ENCODE assay signal across 29 cellular contexts in the genomic region with DNA sequence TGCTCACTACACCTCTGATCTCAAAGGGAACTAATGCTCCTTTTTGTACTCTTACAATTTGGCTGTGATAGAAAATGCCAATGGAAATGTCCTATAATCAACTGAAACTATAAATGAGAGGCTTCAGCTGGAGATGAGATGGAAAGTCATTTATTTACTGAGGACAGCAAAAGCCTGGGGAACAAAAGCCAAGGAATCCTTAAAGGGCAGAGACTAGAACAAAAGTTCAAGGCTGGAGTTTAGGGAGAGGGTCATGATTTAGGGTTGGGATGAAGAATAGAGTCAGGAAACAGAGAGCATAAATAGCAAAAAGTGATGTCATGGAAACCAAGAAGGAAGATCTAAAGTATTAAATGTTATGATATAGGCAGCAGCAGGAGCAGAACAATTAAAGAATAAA.
"Had no signal": no experiment of that assay in that cellular context is flagged by ENCODE, and none has a peak within 500 bp of the region (broad histone marks: within the 10 kb centered on the region; RNA-seq: fewer than 3 reads in every experiment).

No MANE protein-coding gene starts in this region.

- H3K27me3 Mint-ChIP-seq: dendritic cell treated with granulocyte-macrophage colony-stimulating factor and Interleukin-4, amounts not matched to agents 40 ng/mL and 50 ng/mL, for 4 days; effector memory CD8-positive, alpha-beta T cell had no signal

- H3K4me1 ChIP-seq: colonic mucosa, esophagus squamous epithelium, foreskin keratinocyte, gastrocnemius medialis had no signal

- H3K9me3 Mint-ChIP-seq: dendritic cell treated with granulocyte-macrophage colony-stimulating factor and Interleukin-4, amounts not matched to agents 40 ng/mL and 50 ng/mL, for 4 days; endodermal cell had no signal

- H3K27me3 ChIP-seq: colonic mucosa, dorsolateral prefrontal cortex, esophagus muscularis mucosa, esophagus squamous epithelium, foreskin keratinocyte, gastrocnemius medialis, gastroesophageal sphincter, heart left ventricle, heart right ventricle had no signal

- FAIRE-seq: colon, endometrium, endothelial cell of umbilical vein, frontal cortex had no signal

- H3K36me3 ChIP-seq: colonic mucosa, esophagus muscularis mucosa, esophagus squamous epithelium, gastrocnemius medialis, gastroesophageal sphincter, heart left ventricle, heart right ventricle had no signal

- H3K9me3 ChIP-seq: colonic mucosa, esophagus muscularis mucosa, esophagus squamous epithelium, gastrocnemius medialis, gastroesophageal sphincter, heart left ventricle, heart right ventricle had no signal

- ATAC-seq: effector memory CD8-positive, alpha-beta T cell; esophagus mucosa; foreskin keratinocyte; gastrocnemius medialis; gastroesophageal sphincter; heart left ventricle; heart right ventricle had no signal

- H3K4me3 Mint-ChIP-seq: dendritic cell treated with granulocyte-macrophage colony-stimulating factor and Interleukin-4, amounts not matched to agents 40 ng/mL and 50 ng/mL, for 4 days; effector memory CD8-positive, alpha-beta T cell; endodermal cell had no signal

- H3K27ac ChIP-seq: colonic mucosa, dorsolateral prefrontal cortex, epithelial cell of prostate, esophagus muscularis mucosa, esophagus squamous epithelium, foreskin keratinocyte, gastrocnemius medialis, gastroesophageal sphincter had no signal

- DNase-seq: colonic mucosa; cortex of kidney; dermis blood vessel endothelial cell; dorsolateral prefrontal cortex; effector CD4-positive, alpha-beta T cell; effector CD8-positive, alpha-beta T cell; effector memory CD4-positive, alpha-beta T cell; effector memory CD8-positive, alpha-beta T cell; endodermal cell; erythroblast; esophagus squamous epithelium; foreskin fibroblast; foreskin keratinocyte; foreskin melanocyte; gastrocnemius medialis; glutamatergic neuron; head of caudate nucleus; heart left ventricle; heart right ventricle had no signal

- H3K27ac Mint-ChIP-seq: dendritic cell treated with granulocyte-macrophage colony-stimulating factor and Interleukin-4, amounts not matched to agents 40 ng/mL and 50 ng/mL, for 4 days; effector memory CD8-positive, alpha-beta T cell; endodermal cell had no signal

- H3K4me3 ChIP-seq: colonic mucosa, coronary artery, dorsolateral prefrontal cortex, esophagus muscularis mucosa, esophagus squamous epithelium, gastrocnemius medialis, gastroesophageal sphincter, heart left ventricle, heart right ventricle had no signal
